In the genomic region with DNA sequence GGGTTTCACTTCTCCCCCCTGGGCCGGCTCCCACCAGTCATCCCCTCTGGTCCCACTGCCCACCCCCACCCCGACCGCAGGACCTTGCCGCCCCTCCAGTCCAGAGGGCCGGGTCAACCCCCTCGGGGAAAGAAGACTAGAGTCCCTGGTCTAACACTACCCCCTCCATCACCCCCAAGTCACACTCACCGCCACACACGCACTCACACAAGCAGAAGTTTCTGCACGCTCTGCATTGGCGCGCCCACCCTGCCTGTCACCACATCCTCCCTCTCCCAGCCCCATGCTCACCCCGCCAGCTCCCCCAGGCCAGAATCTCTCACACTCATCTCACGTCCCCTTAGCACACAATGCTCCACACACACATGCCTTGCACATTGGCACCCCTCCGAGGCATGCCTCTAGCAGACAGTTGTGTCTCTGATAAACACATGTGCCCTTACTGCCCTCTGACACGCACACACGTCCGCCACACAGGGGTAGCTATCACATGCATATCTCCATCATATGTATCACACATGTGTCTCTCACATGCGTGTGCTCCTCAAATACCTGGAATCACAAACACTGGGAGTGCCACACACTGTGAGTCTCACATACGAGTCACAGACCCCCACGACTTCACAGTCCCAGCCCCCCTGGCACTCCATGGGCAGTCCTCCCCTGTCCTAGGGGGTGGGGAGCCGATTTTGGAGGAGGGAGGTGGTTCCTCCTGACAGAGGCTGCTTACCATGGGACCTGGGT, we compare ENCODE assay signal across 9 cellular contexts. TPM values are rescaled to one million over a fixed set of nuclear protein-coding genes. Genes with fewer than 3 reads are reported as not detected.
DNase-seq lines count a peak whose midpoint lies in the region; TF ChIP-seq lines count a peak whose summit lies in the region.
"Had no signal": no experiment of that assay in that cellular context is flagged by ENCODE, and none has a peak within 500 bp of the region (broad histone marks: within the 10 kb centered on the region; RNA-seq: fewer than 3 reads in every experiment).

No MANE protein-coding gene starts in this region.

- DNase-seq in activated naive CD4-positive, alpha-beta T cell treated with anti-CD3 and anti-CD28 coated beads, Interleukin-2, amount 10 ng/mL, durations not matched to agents 7 days and 5 days: no peak
- no peak for DNase-seq in activated naive CD4-positive, alpha-beta T cell (lab: John Stamatoyannopoulos, UW)
- DNase-seq in chondrocyte (ENCODE audit: low spot score) (no peak), osteoblast (ENCODE audit: insufficient read length, low spot score, missing footprints) (no peak), COLO668 (lab: John Stamatoyannopoulos, UW; ENCODE audit: unreplicated experiment) (no peak), colonic mucosa (no peak)
- DNase-seq: stimulated activated CD4-positive, alpha-beta T cell treated with anti-CD3 and anti-CD28 coated beads, Interleukin-4, amount 100 ng/mL, for 24 hours had no signal

- H3K79me2 ChIP-seq in osteoblast (ENCODE audit: insufficient read depth, low read length): no peaks in the 10 kb centered on the region

- H2AFZ ChIP-seq in osteoblast (ENCODE audit: low read length): no peak overlapping the region

- no peak overlapping the region for H3K9ac ChIP-seq in colonic mucosa (ENCODE audit: low read depth in 2 of 2, low read length in 2 of 2)

- CTCF ChIA-PET in activated naive CD4-positive, alpha-beta T cell treated with anti-CD3 and anti-CD28 coated beads, Interleukin-2, amount 10 ng/mL, durations not matched to agents 7 days and 5 days (lab: Charles Lee): no interaction called here

- no peak for TF ChIP-seq CTCF in chondrocyte (IDR thresholded peaks at IDR 0.05)
- TF ChIP-seq CTCF in osteoblast (IDR thresholded peaks at IDR 0.05; ENCODE audit: extremely low read depth, low read depth, low read length): no peak
- no peak for TF ChIP-seq CTCF in colonic mucosa (IDR thresholded peaks at IDR 0.05)

- no peaks in the 10 kb centered on the region for H3K9me3 Mint-ChIP-seq in activated naive CD4-positive, alpha-beta T cell treated with anti-CD3 and anti-CD28 coated beads, Interleukin-2, amount 10 ng/mL, durations not matched to agents 7 days and 5 days
- H3K9me3 Mint-ChIP-seq in chondrocyte (ENCODE audit: low read depth): no peaks in the 10 kb centered on the region

- no peaks in the 10 kb centered on the region for H4K20me1 ChIP-seq in osteoblast (ENCODE audit: insufficient read depth, low read length)

- peak overlapping the region; percentile 27 for H3K4me3 Mint-ChIP-seq in activated naive CD4-positive, alpha-beta T cell treated with anti-CD3 and anti-CD28 coated beads, Interleukin-2, amount 10 ng/mL, durations not matched to agents 7 days and 5 days
- peak overlapping the region; percentile 82 for H3K4me3 Mint-ChIP-seq in chondrocyte (ENCODE audit: unreplicated experiment)

- H3K36me3 Mint-ChIP-seq in activated naive CD4-positive, alpha-beta T cell treated with anti-CD3 and anti-CD28 coated beads, Interleukin-2, amount 10 ng/mL, durations not matched to agents 7 days and 5 days: no peaks in the 10 kb centered on the region
- H3K36me3 Mint-ChIP-seq in chondrocyte (ENCODE audit: low read depth): no peaks in the 10 kb centered on the region

- H3K27ac Mint-ChIP-seq in activated naive CD4-positive, alpha-beta T cell treated with anti-CD3 and anti-CD28 coated beads, Interleukin-2, amount 10 ng/mL, durations not matched to agents 7 days and 5 days: no peak overlapping the region
- peak overlapping the region; percentile 83 for H3K27ac Mint-ChIP-seq in chondrocyte (ENCODE audit: unreplicated experiment)

- H3K27me3 ChIP-seq in muscle layer of duodenum (ENCODE audit: low read depth, low read length): peaks cover 5% of the 10 kb centered on the region
- no peaks in the 10 kb centered on the region for H3K27me3 ChIP-seq in osteoblast (ENCODE audit: insufficient read depth, low read length)
- H3K27me3 ChIP-seq in colonic mucosa: peaks cover 8% of the 10 kb centered on the region

- no peaks in the 10 kb centered on the region for H3K36me3 ChIP-seq in muscle layer of duodenum (ENCODE audit: control insufficient read depth in 1 of 2, insufficient read depth in 2 of 2, low read length in 2 of 2)
- H3K36me3 ChIP-seq in urinary bladder (ENCODE audit: insufficient read depth): no peaks in the 10 kb centered on the region
- H3K36me3 ChIP-seq in osteoblast (ENCODE audit: insufficient read depth, low read length): no peaks in the 10 kb centered on the region
- no peaks in the 10 kb centered on the region for H3K36me3 ChIP-seq in colonic mucosa

- H3K4me3 ChIP-seq in muscle layer of duodenum (ENCODE audit: low read depth in 1 of 2, low read length in 2 of 2) (peak overlapping the region; percentile 1 to 9), urinary bladder (ENCODE audit: low read depth, low read length) (peak overlapping the region; percentile 45), osteoblast (ENCODE audit: insufficient read depth, low read length) (no peak overlapping the region), colonic mucosa (no peak overlapping the region)

- H3K27ac ChIP-seq in muscle layer of duodenum (ENCODE audit: low read length) (no peak overlapping the region), urinary bladder (ENCODE audit: low read depth) (no peak overlapping the region), osteoblast (ENCODE audit: low read depth, low read length) (no peak overlapping the region), colonic mucosa (no peak overlapping the region)

- H3K27me3 Mint-ChIP-seq in activated naive CD4-positive, alpha-beta T cell treated with anti-CD3 and anti-CD28 coated beads, Interleukin-2, amount 10 ng/mL, durations not matched to agents 7 days and 5 days: peaks cover 92% of the 10 kb centered on the region
- no peaks in the 10 kb centered on the region for H3K27me3 Mint-ChIP-seq in chondrocyte (ENCODE audit: low read depth)

- 59% methylated on average over 21 of the region's 21 CpGs for WGBS in urinary bladder

- H3K4me1 ChIP-seq in muscle layer of duodenum (ENCODE audit: control insufficient read depth in 1 of 2, insufficient read depth in 2 of 2, low read length in 2 of 2): no peaks in the 10 kb centered on the region
- H3K4me1 ChIP-seq in urinary bladder (ENCODE audit: insufficient read depth): no peaks in the 10 kb centered on the region
- peaks cover 24% of the 10 kb centered on the region for H3K4me1 ChIP-seq in osteoblast (ENCODE audit: insufficient read depth, low read length)
- H3K4me1 ChIP-seq in colonic mucosa: no peaks in the 10 kb centered on the region

- H3K9me3 ChIP-seq in muscle layer of duodenum (ENCODE audit: control insufficient read depth in 1 of 2, low read length in 2 of 2): no peaks in the 10 kb centered on the region
- H3K9me3 ChIP-seq in osteoblast (ENCODE audit: low read depth, low read length): no peaks in the 10 kb centered on the region
- H3K9me3 ChIP-seq in colonic mucosa: no peaks in the 10 kb centered on the region

- H3K4me2 ChIP-seq in osteoblast (ENCODE audit: insufficient read depth, low read length): no peak overlapping the region

- intact Hi-C loops in colonic mucosa (cut with DNase I): no loop called here

- H3K4me1 Mint-ChIP-seq in activated naive CD4-positive, alpha-beta T cell treated with anti-CD3 and anti-CD28 coated beads, Interleukin-2, amount 10 ng/mL, durations not matched to agents 7 days and 5 days: peaks cover 22% of the 10 kb centered on the region
- peaks cover 87% of the 10 kb centered on the region for H3K4me1 Mint-ChIP-seq in chondrocyte (ENCODE audit: low read depth)

RNA-seq across cellular contexts. Expression of gene FBLN2, which starts 0.8 kb away (rescaled TPM):
- total RNA-seq in chondrocyte (284 to 413 TPM (median 394 TPM) in 3 replicates), urinary bladder (132 TPM), osteoblast (46.0 and 54.6 TPM in 2 replicates), colonic mucosa (10 to 100 TPM; 10.5 to 24.1 TPM)
- 246 TPM for polyA plus RNA-seq in urinary bladder

Comparison
In these comparisons a context has a peak if more than half of its experiments do, and no peak if none do; other contexts are left out.
1. H3K4me3 ChIP-seq: peak in muscle layer of duodenum (2 of 2) and urinary bladder (single experiment); none in osteoblast (single experiment) and colonic mucosa (single experiment).